In genomic region chr5:6742081-6742758, GRCh38 we compare ENCODE assay signal across 15 cellular contexts. TPM values are rescaled to one million over a fixed set of nuclear protein-coding genes. Genes with fewer than 3 reads are reported as not detected.
A peak's percentile ranks its signal among the peaks of the same experiment; 100 is the strongest.
DNase-seq lines count a peak whose midpoint lies in the region; ATAC-seq and TF ChIP-seq lines count a peak whose summit lies in the region.
"Had no signal": no experiment of that assay in that cellular context is flagged by ENCODE, and none has a peak within 500 bp of the region (broad histone marks: within the 10 kb centered on the region; RNA-seq: fewer than 3 reads in every experiment).

No MANE protein-coding gene starts in this region.

- intact Hi-C loops in posterior vena cava (cut with DNase I), result loop anchor here (10.0 kb wide), 3 partner anchors 107 to 1247 kb away; partner anchors contain the start of genes NSUN2 (in 1 of the 2) and SRD5A1 (in 1 of the 2)

- no peak overlapping the region for H3K4me3 ChIP-seq in RWPE2 (ENCODE audit: severe bottlenecking)
- H3K4me3 ChIP-seq: GM23248, HAP-1 had no signal

- no peak for TF ChIP-seq CTCF in RWPE2 (IDR thresholded peaks at IDR 0.05; ENCODE audit: poor library complexity, severe bottlenecking)
- TF ChIP-seq CTCF in type B pancreatic cell (conservative IDR thresholded peaks at IDR 0.05), result no peak

- H3K36me3 ChIP-seq in RWPE2 (ENCODE audit: low read depth), result peaks cover 78% of the 10 kb centered on the region

- no peak for DNase-seq in activated T-cell treated with anti-CD3 and anti-CD28 coated beads, Interleukin-2, amount 50 U/mL, for 24 hours
- DNase-seq in activated T-cell treated with anti-CD3 and anti-CD28 coated beads for 4 hours, result no peak
- peak; percentile 60 for DNase-seq in RWPE2 (ENCODE audit: low spot score)
- DNase-seq in posterior vena cava (ENCODE audit: low spot score), result peak; percentile 68
- DNase-seq in type B pancreatic cell (ENCODE audit: extremely low spot score, unreplicated experiment), result peak; percentile 45
- no peak for DNase-seq in stimulated activated CD4-positive, alpha-beta T cell treated with anti-CD3 and anti-CD28 coated beads, Interleukin-2, amount 100 ng/mL, for 24 hours
- DNase-seq in OCI-M2 (lab: John Stamatoyannopoulos, UW; ENCODE audit: unreplicated experiment), result no peak
- DNase-seq: AML-193; Caco-2; CD4-positive, alpha-beta T cell; GM23248 had no signal

- no peaks in the 10 kb centered on the region for H3K27me3 Mint-ChIP-seq in activated T-cell treated with anti-CD3 and anti-CD28 coated beads, Interleukin-2, amount 50 U/mL, for 24 hours
- H3K27me3 Mint-ChIP-seq in type B pancreatic cell, result no peaks in the 10 kb centered on the region
- H3K27me3 Mint-ChIP-seq: CD4-positive, alpha-beta T cell had no signal

- H3K27ac Mint-ChIP-seq in activated T-cell treated with anti-CD3 and anti-CD28 coated beads, Interleukin-2, amount 50 U/mL, for 24 hours, result peak overlapping the region; percentile 86
- no peak overlapping the region for H3K27ac Mint-ChIP-seq in type B pancreatic cell
- H3K27ac Mint-ChIP-seq: CD4-positive, alpha-beta T cell had no signal

- no peak overlapping the region for H3K27ac ChIP-seq in RWPE2 (ENCODE audit: poor library complexity, severe bottlenecking)
- H3K27ac ChIP-seq: C4-2B, GM23248, HL-60 had no signal

- H3K9me3 ChIP-seq in RWPE2 (ENCODE audit: severe bottlenecking), result no peaks in the 10 kb centered on the region
- H3K9me3 ChIP-seq: Caco-2, HAP-1 had no signal

- H3K4me3 Mint-ChIP-seq in activated T-cell treated with anti-CD3 and anti-CD28 coated beads, Interleukin-2, amount 50 U/mL, for 24 hours, result no peak overlapping the region
- H3K4me3 Mint-ChIP-seq in type B pancreatic cell, result no peak overlapping the region
- H3K4me3 Mint-ChIP-seq: CD4-positive, alpha-beta T cell had no signal

- peaks cover 98% of the 10 kb centered on the region for H3K36me3 Mint-ChIP-seq in activated T-cell treated with anti-CD3 and anti-CD28 coated beads, Interleukin-2, amount 50 U/mL, for 24 hours (ENCODE audit: low read depth)
- peaks cover 24% of the 10 kb centered on the region for H3K36me3 Mint-ChIP-seq in type B pancreatic cell

- no peaks in the 10 kb centered on the region for H3K27me3 ChIP-seq in RWPE2 (ENCODE audit: insufficient read depth, poor library complexity, severe bottlenecking)

- ATAC-seq in RWPE2 (ENCODE audit: low read depth) (no peak), HG03342 (IDR thresholded peaks at IDR 0.05; ENCODE audit: unreplicated experiment) (no peak)

- no peaks in the 10 kb centered on the region for H3K9me3 Mint-ChIP-seq in activated T-cell treated with anti-CD3 and anti-CD28 coated beads, Interleukin-2, amount 50 U/mL, for 24 hours
- no peaks in the 10 kb centered on the region for H3K9me3 Mint-ChIP-seq in type B pancreatic cell
- H3K9me3 Mint-ChIP-seq: CD4-positive, alpha-beta T cell had no signal

- no peaks in the 10 kb centered on the region for H3K4me1 ChIP-seq in RWPE2 (ENCODE audit: insufficient read depth, poor library complexity, severe bottlenecking)
- H3K4me1 ChIP-seq: Caco-2, HAP-1 had no signal

- H3K4me1 Mint-ChIP-seq in activated T-cell treated with anti-CD3 and anti-CD28 coated beads, Interleukin-2, amount 50 U/mL, for 24 hours (ENCODE audit: low read depth), result peaks cover 21% of the 10 kb centered on the region
- H3K4me1 Mint-ChIP-seq in type B pancreatic cell (ENCODE audit: unreplicated experiment), result peaks cover 4% of the 10 kb centered on the region

RNA-seq across cellular contexts. Expression of gene TENT4A, which starts 29.0 kb away (rescaled TPM):
- total RNA-seq in posterior vena cava (10 to 100 TPM; 20.8 to 24.3 TPM), type B pancreatic cell (ENCODE audit: low replicate concordance) (21.7 and 34.1 TPM in 2 replicates)

Comparison
In these comparisons a context has a peak if more than half of its experiments do, and no peak if none do; other contexts are left out.
1. DNase-seq: peak in RWPE2 (single experiment), posterior vena cava (single experiment) and type B pancreatic cell (single experiment); none in activated T-cell treated with anti-CD3 and anti-CD28 coated beads, Interleukin-2, amount 50 U/mL, for 24 hours (single experiment), activated T-cell treated with anti-CD3 and anti-CD28 coated beads for 4 hours (single experiment), stimulated activated CD4-positive, alpha-beta T cell treated with anti-CD3 and anti-CD28 coated beads, Interleukin-2, amount 100 ng/mL, for 24 hours (0 of 2) and OCI-M2 (single experiment).